ENCODE assay signal across 1 cellular context in the genomic region with DNA sequence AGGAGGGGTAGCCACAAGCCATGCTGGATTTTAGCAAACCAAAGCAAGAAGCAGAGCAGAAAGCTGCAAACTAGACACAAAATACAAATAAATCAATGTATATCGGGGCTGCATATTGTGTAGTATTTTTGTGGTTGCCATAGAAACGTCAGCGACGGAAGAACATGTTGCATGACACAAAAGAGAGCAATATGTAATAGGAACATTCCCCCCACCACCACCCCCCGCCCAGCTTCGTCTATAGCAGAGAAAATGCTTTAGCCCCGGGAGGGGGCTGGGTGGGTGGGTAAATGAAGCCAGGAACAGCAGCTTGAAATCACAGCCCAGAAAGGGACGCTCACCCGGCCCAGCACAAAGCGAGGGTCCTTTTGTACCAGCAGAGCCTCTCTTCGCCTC.
TF ChIP-seq lines count a peak whose summit lies in the region.

No MANE protein-coding gene starts in this region.

TF ChIP-seq in K562, 482 proteins besides CTCF, POLR2A, EP300 and RAD21 (continued from another document):
- TF ChIP-seq PRDM10 (IDR thresholded peaks at IDR 0.05; ENCODE audit: partially characterized antibody) (peak; percentile 98), ZNF316 (IDR thresholded peaks at IDR 0.05) (0 out of 2 replicates have a peak, but pooled peaks have one; percentile 13), ATF7 (IDR thresholded peaks at IDR 0.05) (peak; percentile 73; the same call in 1 of the 2 replicates), HDAC1 (IDR thresholded peaks at IDR 0.05) (peak in 1 of 2 experiments; percentile 40; a peak in 1 of 4 replicates), RFX1 (IDR thresholded peaks at IDR 0.05) (peak; percentile 96), NONO (IDR thresholded peaks at IDR 0.05; ENCODE audit: low read depth in 2 of 2, low read length in 1 of 2) (peak in 1 of 2 experiments; percentile 65; a peak in 1 of 4 replicates), ZFX (CRISPR knock-in tag; IDR thresholded peaks at IDR 0.05) (0 out of 2 replicates have a peak, but pooled peaks have one; percentile 4), FOXJ2 (tag; IDR thresholded peaks at IDR 0.05) (peak; percentile 95), PHF21A (IDR thresholded peaks at IDR 0.05; ENCODE audit: borderline replicate concordance, low read depth) (no peak), XRCC5 (IDR thresholded peaks at IDR 0.05; ENCODE audit: low read depth, low read length) (0 out of 2 replicates have a peak, but pooled peaks have one; percentile 36), CSDE1 (IDR thresholded peaks at IDR 0.05) (0 out of 4 replicates have a peak, but pooled peaks of 1 of the 2 experiments have one; percentile 70), JUND (IDR thresholded peaks at IDR 0.05; ENCODE audit: borderline replicate concordance, low read depth, low read length) (0 out of 2 replicates have a peak, but pooled peaks have one; percentile 19), JUND (tag; IDR thresholded peaks at IDR 0.05; ENCODE audit: borderline replicate concordance, low read depth, low read length) (no peak), STAT5A (IDR thresholded peaks at IDR 0.05; ENCODE audit: borderline replicate concordance, low read length) (0 out of 2 replicates have a peak, but pooled peaks have one; percentile 10)
